ENCODE assay signal across 8 cellular contexts in genomic region chr16:1105888-1106620, GRCh38. TPM values are rescaled to one million over a fixed set of nuclear protein-coding genes. Genes with fewer than 3 reads are reported as not detected.
DNase-seq lines count a peak whose midpoint lies in the region; ATAC-seq and TF ChIP-seq lines count a peak whose summit lies in the region.

No MANE protein-coding gene starts in this region.

- H3K36me3 ChIP-seq in H7 (replicated peaks; ENCODE audit: control insufficient read depth, insufficient read depth, low read length): no peaks in the 10 kb centered on the region
- no peaks in the 10 kb centered on the region for H3K36me3 ChIP-seq in gastrocnemius medialis

- DNase-seq in CD1c-positive myeloid dendritic cell (ENCODE audit: extremely low spot score) (peak; percentile 37), H7 (peak; percentile 67), RPMI8226 (peak; percentile 85), amniotic epithelial cell (ENCODE audit: low read depth) (peak; percentile 20), left ventricle myocardium superior (peak; percentile 81), gastrocnemius medialis (no peak), SIG-M5 treated with dmso at 0.1 percent for 504 hours (lab: John Stamatoyannopoulos, UW; ENCODE audit: unreplicated experiment) (no peak)

- ATAC-seq in left ventricle myocardium superior (peak; percentile 79), gastrocnemius medialis (no peak), HG03045 (IDR thresholded peaks at IDR 0.05; ENCODE audit: unreplicated experiment) (no peak)

- H3K9me3 ChIP-seq in gastrocnemius medialis: no peaks in the 10 kb centered on the region

- no peak overlapping the region for H3K27ac ChIP-seq in gastrocnemius medialis

- TF ChIP-seq POLR2A in gastrocnemius medialis (IDR thresholded peaks at IDR 0.05): no peak

- H3K4me3 ChIP-seq in H7 (ENCODE audit: insufficient read depth, low read depth, low read length) (no peak overlapping the region), gastrocnemius medialis (no peak overlapping the region)

- H3K4me1 ChIP-seq in gastrocnemius medialis: peaks cover 0 to 4% of the 10 kb centered on the region in 2 donors

- peak; percentile 32 to 74 (median 70) for TF ChIP-seq CTCF in gastrocnemius medialis (IDR thresholded peaks at IDR 0.05 in 4 of 5, conservative IDR thresholded peaks at IDR 0.05 in 1 of 5)

- in situ Hi-C loops in gastrocnemius medialis (cut with MboI; ENCODE audit: low sequenced_read_pairs in 4 of 4): no loop called here

- intact Hi-C loops in left ventricle myocardium superior (cut with micrococcal nuclease) (no loop called here), gastrocnemius medialis (cut with DNase I; ENCODE audit: low total_unique reads) (loop anchor here (1.0 kb wide), 1 partner anchor 88 kb away; no protein-coding TSS in a partner anchor)

- H3K27me3 ChIP-seq in H7 (ENCODE audit: control insufficient read depth, insufficient read depth, low read length) (0 out of 2 replicates have a peak, but pooled peaks cover 2% of the 10 kb centered on the region), gastrocnemius medialis (peaks cover 28 to 52% (median 39%) of the 10 kb centered on the region in 3 donors)

RNA-seq across cellular contexts. Expression of gene C1QTNF8, which starts 10.0 kb away (rescaled TPM):
- total RNA-seq in H7 (2014; rRNA removed; shearing (Covaris generic)): not detected in 2 replicates
- total RNA-seq in left ventricle myocardium superior (not detected), gastrocnemius medialis (not detected)

RNA-seq across cellular contexts. Expression of gene SSTR5, which starts 33.5 kb away (rescaled TPM):
- total RNA-seq in H7 (2014; rRNA removed; shearing (Covaris generic)): 0.18 and 0.21 TPM in 2 replicates
- 25.8 TPM for total RNA-seq in left ventricle myocardium superior
- 1 to 10 TPM in 1 of 4 donors, under 1 TPM in 2, not detected in 1; 0.24 to 1.3 (median 0.33) TPM for total RNA-seq in gastrocnemius medialis

RNA-seq across cellular contexts. Expression of gene CACNA1H, which starts 46.9 kb away (rescaled TPM):
- 24.8 and 27.3 TPM in 2 replicates for total RNA-seq in H7 (2014; rRNA removed; shearing (Covaris generic))
- total RNA-seq in left ventricle myocardium superior (3.2 TPM), gastrocnemius medialis (10 to 100 TPM in 1 of 4 donors, 1 to 10 TPM in 3; 3.7 to 12.8 (median 4.5) TPM)

Comparison
In these comparisons a context has a peak if more than half of its experiments do, and no peak if none do; other contexts are left out.
1. DNase-seq: peak in CD1c-positive myeloid dendritic cell (single experiment), H7 (single experiment), RPMI8226 (single experiment), amniotic epithelial cell (single experiment) and left ventricle myocardium superior (single experiment); none in gastrocnemius medialis (0 of 2) and SIG-M5 treated with dmso at 0.1 percent for 504 hours (single experiment).
2. RNA of gene SSTR5, which starts 33.5 kb away (total RNA-seq): 25.8 TPM in left ventricle myocardium superior (single experiment); 0.24 to 1.3 TPM in gastrocnemius medialis and 0.18 to 0.21 TPM in H7; every median in the first group is over 10 times any median in the second.